8 cellular contexts compared by ENCODE assay signal in the genomic region with DNA sequence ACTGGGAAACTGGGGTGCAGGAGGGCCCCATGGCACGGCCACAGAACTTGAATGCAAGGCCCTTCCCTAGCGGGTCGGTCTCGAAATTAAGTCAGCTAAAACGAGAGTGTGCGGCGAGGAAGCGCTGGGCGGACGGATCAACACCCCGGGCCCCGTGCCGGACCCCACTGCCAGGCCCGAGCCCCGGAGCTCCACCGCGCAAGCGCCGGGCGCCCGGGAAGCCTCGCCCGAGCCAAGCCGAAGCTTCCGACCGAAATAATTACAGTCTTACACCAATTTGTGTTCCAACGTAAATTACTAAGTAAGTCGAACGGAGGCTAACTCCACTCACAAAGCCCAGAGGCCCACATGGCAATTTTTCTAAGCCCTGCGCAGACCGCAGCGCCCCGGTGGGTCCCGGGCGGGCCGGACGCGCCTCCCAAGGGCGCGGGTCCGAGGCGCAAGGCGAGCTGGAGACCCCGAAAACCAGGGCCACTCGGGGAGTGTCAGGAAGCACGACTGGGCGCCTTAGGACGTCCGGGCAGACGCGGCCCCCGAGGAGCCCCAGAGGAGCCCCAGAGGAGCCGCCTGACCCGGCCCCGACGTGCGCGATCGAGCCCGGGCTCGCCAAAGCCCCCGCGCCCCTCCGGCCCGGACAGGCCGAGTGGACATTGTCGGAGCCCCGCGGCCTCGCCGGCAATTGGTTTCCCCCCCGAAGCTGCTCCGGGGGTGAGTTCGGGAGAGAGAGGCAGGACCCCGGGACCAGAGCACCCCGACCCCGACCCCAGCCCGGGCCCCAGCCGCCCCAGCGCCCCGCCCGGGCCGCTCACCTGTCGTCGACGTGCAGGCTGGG. TPM values are rescaled to one million over a fixed set of nuclear protein-coding genes. Genes with fewer than 3 reads are reported as not detected.
DNase-seq lines count a peak whose midpoint lies in the region; ATAC-seq and TF ChIP-seq lines count a peak whose summit lies in the region.

No MANE protein-coding gene starts in this region.

- H3K4me1 ChIP-seq in Caco-2 = peaks cover 63% of the 10 kb centered on the region
- peaks cover 12% of the 10 kb centered on the region for H3K4me1 ChIP-seq in PC-9 (replicated peaks; ENCODE audit: insufficient read depth)

- no peak overlapping the region for H2AFZ ChIP-seq in PC-9

- peaks cover 75% of the 10 kb centered on the region for H3K79me2 ChIP-seq in PC-9 (ENCODE audit: low read depth)

- intact Hi-C loops in Caco-2 (cut with micrococcal nuclease; ENCODE audit: unreplicated experiment) (no loop called here), PC-9 (cut with micrococcal nuclease; ENCODE audit: unreplicated experiment) (loop anchor here (2.0 kb wide), 1 partner anchor 51 kb away; no protein-coding TSS in a partner anchor)

- no peak for TF ChIP-seq CTCF in Caco-2 (IDR thresholded peaks at IDR 0.05; ENCODE audit: insufficient read depth in 1 of 2, low read depth in 1 of 2, low read length in 1 of 2, severe bottlenecking in 1 of 2, unreplicated experiment in 1 of 2)
- no peak for TF ChIP-seq CTCF in PC-9 (conservative IDR thresholded peaks at IDR 0.05)
- TF ChIP-seq CTCF in fibroblast of pulmonary artery (IDR thresholded peaks at IDR 0.05; ENCODE audit: low read length, missing control alignments) = no peak
- TF ChIP-seq CTCF in osteocyte (IDR thresholded peaks at IDR 0.05) = no peak

- H3K4me3 Mint-ChIP-seq in Caco-2 (ENCODE audit: unreplicated experiment) (peak overlapping the region; percentile 90), osteocyte (ENCODE audit: unreplicated experiment) (peak overlapping the region; percentile 54)

- H3K4me3 ChIP-seq in Caco-2 (ENCODE audit: low read depth, low read length) (peak overlapping the region; percentile 90), PC-9 (peak overlapping the region; percentile 100), fibroblast of pulmonary artery (replicated peaks; ENCODE audit: low read depth, low read length) (peak overlapping the region; percentile 47)

- ATAC-seq in HG02623 (IDR thresholded peaks at IDR 0.05; ENCODE audit: unreplicated experiment) (no peak), GM21381 (IDR thresholded peaks at IDR 0.05; ENCODE audit: unreplicated experiment) (no peak)

- H3K36me3 ChIP-seq in Caco-2 (ENCODE audit: control insufficient read depth, insufficient read depth, low read length) = no peaks in the 10 kb centered on the region
- peaks cover 45% of the 10 kb centered on the region for H3K36me3 ChIP-seq in PC-9 (ENCODE audit: low read depth)

- peaks cover 66% of the 10 kb centered on the region for H3K4me1 Mint-ChIP-seq in Caco-2 (ENCODE audit: low read depth, unreplicated experiment)
- H3K4me1 Mint-ChIP-seq in osteocyte (ENCODE audit: unreplicated experiment) = peaks cover 60% of the 10 kb centered on the region

- H3F3A ChIP-seq in PC-9 (ENCODE audit: insufficient read depth, low read depth) = peaks cover 56% of the 10 kb centered on the region

- H3K9me3 ChIP-seq in Caco-2 = no peaks in the 10 kb centered on the region
- no peaks in the 10 kb centered on the region for H3K9me3 ChIP-seq in PC-9 (ENCODE audit: insufficient read depth, low read depth)

- H3K27ac Mint-ChIP-seq in Caco-2 (ENCODE audit: unreplicated experiment) (peak overlapping the region; percentile 94), osteocyte (ENCODE audit: unreplicated experiment) (no peak overlapping the region)

- no peaks in the 10 kb centered on the region for H3K9me3 Mint-ChIP-seq in Caco-2 (ENCODE audit: unreplicated experiment)
- no peaks in the 10 kb centered on the region for H3K9me3 Mint-ChIP-seq in osteocyte (ENCODE audit: unreplicated experiment)

- DNase-seq in Caco-2 (no peak), PC-9 (no peak), fibroblast of pulmonary artery (ENCODE audit: low read depth) (no peak), osteocyte (ENCODE audit: extremely low spot score, unreplicated experiment) (no peak), DMS79 treated with DMSO at 0.1 percent for 48 hours (lab: John Stamatoyannopoulos, UW) (no peak), NCI-H1092 treated with DMSO at 0.1 percent for 48 hours (lab: John Stamatoyannopoulos, UW) (no peak)

- peaks cover 49% of the 10 kb centered on the region for H4K20me1 ChIP-seq in PC-9 (ENCODE audit: insufficient read depth)

- BruUV-seq in Caco-2 (replicated peaks; lab: Mats Ljungman, UMichigan) = no TSS peak
- no TSS peak for BruUV-seq in PC-9 (replicated peaks; lab: Mats Ljungman, UMichigan)

- H3K27ac ChIP-seq in PC-9 = peak overlapping the region; percentile 99

- H3K27me3 ChIP-seq in Caco-2 (replicated peaks; ENCODE audit: control insufficient read depth, insufficient read depth, low read length) (no peaks in the 10 kb centered on the region), PC-9 (ENCODE audit: insufficient read depth, low read depth) (no peaks in the 10 kb centered on the region)

- POLR2A ChIA-PET in Caco-2 (lab: Charles Lee) = interaction anchor here (0.5 to 2.6 kb wide), 10 partner anchors 10 to 181 kb away, joined by 3 to 19 read pairs (median 4); no protein-coding TSS in a partner anchor
- POLR2A ChIA-PET in PC-9 (lab: Charles Lee; ENCODE audit: unreplicated experiment) = interaction anchor here (0.5 to 0.6 kb wide), 2 partner anchors 88 to 93 kb away, joined by 3 to 4 read pairs; no protein-coding TSS in a partner anchor

- CTCF ChIA-PET in Caco-2 (lab: Charles Lee) = interaction anchor here (0.7 to 3.9 kb wide), 4 partner anchors 12 to 155 kb away, joined by 3 to 61 read pairs (median 12); no protein-coding TSS in a partner anchor
- CTCF ChIA-PET in PC-9 (lab: Charles Lee) = no interaction called here

- no peaks in the 10 kb centered on the region for H3K9me2 ChIP-seq in PC-9 (ENCODE audit: insufficient read depth)

- H3K4me2 ChIP-seq in PC-9 = peak overlapping the region; percentile 96

- H3K27me3 Mint-ChIP-seq in Caco-2 (ENCODE audit: insufficient read depth, unreplicated experiment) (no peaks in the 10 kb centered on the region), osteocyte (ENCODE audit: unreplicated experiment) (peaks cover 5% of the 10 kb centered on the region)

- peaks cover 26% of the 10 kb centered on the region for H3K36me3 Mint-ChIP-seq in Caco-2 (ENCODE audit: insufficient read depth, unreplicated experiment)
- H3K36me3 Mint-ChIP-seq in osteocyte (ENCODE audit: unreplicated experiment) = no peaks in the 10 kb centered on the region

RNA-seq across cellular contexts. Expression of a gene that starts 0.6 kb away (rescaled TPM):
- 24.1 and 25.4 TPM in 2 replicates for total RNA-seq in Caco-2 (2022)
- 30.1 and 39.3 TPM in 2 replicates for total RNA-seq in PC-9 (2021)
- 2.4 and 2.7 TPM in 2 replicates for total RNA-seq in osteocyte

Comparison
In these comparisons a context has a peak if more than half of its experiments do, and no peak if none do; other contexts are left out.
1. H3K4me3 ChIP-seq: peak in every context shown above with its lines; median percentile 100 in PC-9; 90 in Caco-2; 47 in fibroblast of pulmonary artery.